1 cellular context compared by ENCODE assay signal in genomic region chr12:54357802-54358619, GRCh38.
TF ChIP-seq lines count a peak whose summit lies in the region.

No MANE protein-coding gene starts in this region.

TF ChIP-seq in K562, 482 proteins besides CTCF, POLR2A, EP300 and RAD21 (continued from another document and continues in another):
- TF ChIP-seq MGA (IDR thresholded peaks at IDR 0.05) (no peak), MITF (IDR thresholded peaks at IDR 0.05) (no peak), ELF2 (CRISPR knock-in tag; IDR thresholded peaks at IDR 0.05) (no peak), BCLAF1 (IDR thresholded peaks at IDR 0.05; ENCODE audit: borderline replicate concordance in 1 of 2, control insufficient read depth in 1 of 2, low read depth in 2 of 2, low read length in 1 of 2) (no peak), HDAC6 (IDR thresholded peaks at IDR 0.05; ENCODE audit: low read depth, low read length) (no peak), MLX (CRISPR knock-in tag; conservative IDR thresholded peaks at IDR 0.05) (no peak), ZNF398 (CRISPR knock-in tag; IDR thresholded peaks at IDR 0.05) (no peak), ZNF174 (CRISPR knock-in tag; IDR thresholded peaks at IDR 0.05) (no peak), RHOXF2B (CRISPR knock-in tag; conservative IDR thresholded peaks at IDR 0.05) (no peak), FOXP4 (CRISPR knock-in tag; IDR thresholded peaks at IDR 0.05; ENCODE audit: borderline replicate concordance) (no peak), EP400 (IDR thresholded peaks at IDR 0.05) (no peak; the same call in 1 of the 2 replicates), E2F4 (CRISPR knock-in tag; IDR thresholded peaks at IDR 0.05; ENCODE audit: low read depth) (no peak), SAP30 (IDR thresholded peaks at IDR 0.05; ENCODE audit: borderline replicate concordance, insufficient read depth, low read depth, low read length, poor library complexity, severe bottlenecking) (no peak), ZNF23 (CRISPR knock-in tag; IDR thresholded peaks at IDR 0.05) (no peak), U2AF2 (optimal IDR thresholded peaks at IDR 0.05; ENCODE audit: low read depth, low read length) (no peak), ATF2 (CRISPR knock-in tag; IDR thresholded peaks at IDR 0.05) (no peak), NFIC (IDR thresholded peaks at IDR 0.05) (peak; percentile 29; the same call in 1 of the 2 replicates), HMG20B (CRISPR knock-in tag; IDR thresholded peaks at IDR 0.05) (no peak)
